11 cellular contexts compared by ENCODE assay signal in the genomic region with DNA sequence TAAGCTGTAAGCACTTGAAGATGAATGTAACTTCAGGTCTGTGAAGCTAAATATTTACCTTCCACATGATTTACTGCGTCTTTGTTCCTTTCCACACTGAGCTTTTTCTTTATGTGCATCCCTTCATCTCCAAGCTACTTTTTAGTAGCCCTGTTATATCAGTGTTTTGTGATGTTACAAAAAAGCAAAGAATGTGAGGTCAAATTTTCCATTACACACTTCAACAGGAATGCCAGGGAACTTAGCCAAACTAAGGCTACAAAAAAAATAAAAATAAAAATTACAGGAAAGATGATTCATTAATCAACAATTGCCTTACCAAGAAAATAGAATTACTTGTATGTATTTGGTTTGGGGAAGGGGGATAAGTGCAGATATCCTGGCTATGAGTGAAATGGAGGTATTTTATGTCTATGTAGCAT.
DNase-seq lines count a peak whose midpoint lies in the region; ATAC-seq and TF ChIP-seq lines count a peak whose summit lies in the region.
"Had no signal": no experiment of that assay in that cellular context is flagged by ENCODE, and none has a peak within 500 bp of the region (broad histone marks: within the 10 kb centered on the region; RNA-seq: fewer than 3 reads in every experiment).

No MANE protein-coding gene starts in this region.

- WGBS in ovary, 3 donors: 4 to 7% (median 7%) methylated on average over 1 of the region's 1 CpG

- H3K27me3 ChIP-seq in ovary: no peaks in the 10 kb centered on the region

- H3K36me3 ChIP-seq in ovary: no peaks in the 10 kb centered on the region

- peak; percentile 82 for DNase-seq in AG09319 (ENCODE audit: extremely low read depth, low read depth)
- DNase-seq in RPMI7951 (ENCODE audit: low read depth): peak; percentile 83
- peak; percentile 87 for DNase-seq in fibroblast of mammary gland (ENCODE audit: low read depth)
- DNase-seq in ovary: no peak
- DNase-seq in hepatic stellate cell (ENCODE audit: low spot score): no peak
- no peak for DNase-seq in NCI-H1048 (lab: John Stamatoyannopoulos, UW)
- DNase-seq in midbrain (lab: John Stamatoyannopoulos, UW): no peak
- DNase-seq: DND-41, NCI-H1105, substantia nigra had no signal

- TF ChIP-seq EP300 in ovary (IDR thresholded peaks at IDR 0.05): peak; percentile 74

- no peak overlapping the region for H3K4me3 ChIP-seq in fibroblast of mammary gland (ENCODE audit: control insufficient read depth, low read depth, low read length)
- no peak overlapping the region for H3K4me3 ChIP-seq in ovary

- peak; percentile 34 for TF ChIP-seq POLR2A in ovary (IDR thresholded peaks at IDR 0.05)

- H3K9me3 ChIP-seq in ovary: no peaks in the 10 kb centered on the region

- peak overlapping the region; percentile 33 to 81 for H3K27ac ChIP-seq in ovary

- TF ChIP-seq CTCF in AG09319 (IDR thresholded peaks at IDR 0.05; ENCODE audit: low read depth, low read length): no peak
- TF ChIP-seq CTCF in fibroblast of mammary gland (conservative IDR thresholded peaks at IDR 0.05; ENCODE audit: control insufficient read depth, insufficient read depth, low read depth, low read length): no peak
- no peak for TF ChIP-seq CTCF in ovary (IDR thresholded peaks at IDR 0.05)

- peaks cover 10% of the 10 kb centered on the region for H3K4me1 ChIP-seq in ovary (ENCODE audit: insufficient read depth)

- ATAC-seq in HG03460 (IDR thresholded peaks at IDR 0.05; ENCODE audit: unreplicated experiment): no peak

- intact Hi-C loops in ovary (cut with DNase I): loop anchor here in 3 of 4 donors (10.0 kb wide), 2 partner anchors 167 to 187 kb away; no protein-coding TSS in a partner anchor

Comparison
In these comparisons a context has a peak if more than half of its experiments do, and no peak if none do; other contexts are left out.
1. DNase-seq: peak in AG09319 (single experiment), RPMI7951 (single experiment) and fibroblast of mammary gland (single experiment); none in ovary (0 of 5), hepatic stellate cell (single experiment), NCI-H1048 (single experiment) and midbrain (single experiment).